ENCODE assay signal across 27 cellular contexts in genomic region chr6:52644246-52644645, GRCh38.
"Had no signal": no experiment of that assay in that cellular context is flagged by ENCODE, and none has a peak within 500 bp of the region (broad histone marks: within the 10 kb centered on the region; RNA-seq: fewer than 3 reads in every experiment).

No MANE protein-coding gene starts in this region.

- DNase-seq: activated CD4-positive, alpha-beta memory T cell treated with anti-CD3 and anti-CD28 coated beads, Interleukin-2, amount 10 ng/mL, durations not matched to agents 7 days and 5 days; activated CD4-positive, alpha-beta T cell treated with anti-CD3 and anti-CD28 coated beads for 36 hours; activated CD4-positive, alpha-beta T cell treated with anti-CD3 and anti-CD28 coated beads, Interleukin-2, amount 10 ng/mL, durations not matched to agents 24 days and 14 days; activated CD4-positive, CD25-positive, alpha-beta regulatory T cell; activated CD4-positive, CD25-positive, alpha-beta regulatory T cell treated with anti-CD3 and anti-CD28 coated beads, Interleukin-2, amount 50 U/mL, for 72 hours; activated CD8-positive, alpha-beta memory T cell treated with anti-CD3 and anti-CD28 coated beads, Interleukin-2, amount 50 U/mL, for 48 hours; activated effector memory CD4-positive, alpha-beta T cell treated with Interleukin-2 at 50 U/mL for 16 hours; activated gamma-delta T cell treated with Interleukin-2 at 50 U/mL for 16 hours; activated naive CD4-positive, alpha-beta T cell treated with anti-CD3 and anti-CD28 coated beads, Interleukin-2, amount 50 U/mL, for 16 hours; activated naive CD4-positive, alpha-beta T cell treated with Interleukin-2 at 50 U/mL for 16 hours; activated T-cell treated with anti-CD3 and anti-CD28 coated beads, Interleukin-2, amount 50 U/mL, for 4 hours; amniotic stem cell; anterior cingulate cortex; body of pancreas; central memory CD4-positive, alpha-beta T cell; cerebellar nuclear complex; colonic mucosa; dorsolateral prefrontal cortex; effector memory CD4-positive, alpha-beta T cell; endodermal cell; foreskin fibroblast; head of caudate nucleus; T-helper 2 cell had no signal

- FAIRE-seq: frontal cortex had no signal

- H3K27me3 ChIP-seq: body of pancreas, cardiac muscle cell, colonic mucosa had no signal

- H3K36me3 ChIP-seq: cardiac muscle cell, colonic mucosa had no signal

- H3K4me3 ChIP-seq: body of pancreas, cardiac muscle cell, colonic mucosa, dorsolateral prefrontal cortex had no signal

- ATAC-seq: activated CD4-positive, alpha-beta T cell treated with anti-CD3 and anti-CD28 coated beads for 36 hours; activated T-cell treated with anti-CD3 and anti-CD28 coated beads, Interleukin-2, amount 50 U/mL, for 4 hours; activated T-helper 17 cell treated with anti-CD3 and anti-CD28 coated beads, Interleukin-2, amount 50 U/mL, for 72 hours; body of pancreas; esophagus mucosa had no signal
